In the genomic region with DNA sequence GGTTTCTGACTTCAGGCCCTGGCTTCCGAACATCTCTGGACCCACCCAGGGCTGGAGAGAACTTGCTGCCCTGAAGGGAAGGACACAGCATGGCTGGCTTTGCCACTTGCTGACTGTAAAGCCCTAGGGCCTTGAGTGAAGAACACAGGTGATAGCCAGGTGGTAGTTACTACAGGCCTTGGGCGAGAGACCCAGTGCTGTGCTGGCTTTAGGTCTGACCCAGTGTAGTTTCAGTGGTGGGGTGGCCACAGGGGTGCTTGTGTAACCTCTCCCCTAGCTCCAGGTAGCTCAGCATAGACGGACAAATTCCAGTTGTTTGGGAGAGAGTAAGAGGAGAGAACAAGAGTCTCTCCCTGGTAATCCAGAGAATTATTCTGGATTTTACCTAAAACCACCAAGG, we compare ENCODE assay signal across 28 cellular contexts. TPM values are rescaled to one million over a fixed set of nuclear protein-coding genes. Genes with fewer than 3 reads are reported as not detected.
DNase-seq lines count a peak whose midpoint lies in the region; ATAC-seq, FAIRE-seq and TF ChIP-seq lines count a peak whose summit lies in the region.
"Had no signal": no experiment of that assay in that cellular context is flagged by ENCODE, and none has a peak within 500 bp of the region (broad histone marks: within the 10 kb centered on the region; RNA-seq: fewer than 3 reads in every experiment).

No MANE protein-coding gene starts in this region.

- H3K27me3 ChIP-seq in HepG2 (ENCODE audit: control insufficient read depth in 1 of 2, insufficient read depth in 2 of 2, low read length in 2 of 2) = no peaks in the 10 kb centered on the region
- H3K27me3 ChIP-seq in right lobe of liver = no peaks in the 10 kb centered on the region
- no peaks in the 10 kb centered on the region for H3K27me3 ChIP-seq in dorsolateral prefrontal cortex
- H3K27me3 ChIP-seq: BE2C had no signal

- H3K9me3 Mint-ChIP-seq in progenitor cell of endocrine pancreas (ENCODE audit: low read depth) (peaks cover 15% of the 10 kb centered on the region), chondrocyte (ENCODE audit: low read depth) (peaks cover 2% of the 10 kb centered on the region)
- H3K9me3 Mint-ChIP-seq: CD14-positive monocyte, GM23338 had no signal

- H3K36me3 ChIP-seq in HepG2 (replicated peaks in 1 of 2; ENCODE audit: control insufficient read depth in 1 of 2, insufficient read depth in 2 of 2, low read length in 2 of 2) (peaks cover 6% of the 10 kb centered on the region in 2 experiments; a peak in 3 of 5 replicates), right lobe of liver (no peaks in the 10 kb centered on the region)
- H3K36me3 ChIP-seq: BE2C had no signal

- peaks cover 89% of the 10 kb centered on the region for H3K79me2 ChIP-seq in HepG2 (ENCODE audit: insufficient read depth, low read length)

- peaks cover 26% of the 10 kb centered on the region for H3K36me3 Mint-ChIP-seq in progenitor cell of endocrine pancreas (ENCODE audit: insufficient read depth)
- peaks cover 8% of the 10 kb centered on the region for H3K36me3 Mint-ChIP-seq in chondrocyte (ENCODE audit: low read depth)

- TF ChIP-seq EP300 in HepG2 (IDR thresholded peaks at IDR 0.05; ENCODE audit: low read depth in 2 of 2, low read length in 2 of 2) (no peak), HepG2 (CRISPR knock-in tag; IDR thresholded peaks at IDR 0.05; ENCODE audit: borderline replicate concordance) (no peak)

- H3K4me2 ChIP-seq in HepG2 (ENCODE audit: low read depth, low read length) = no peak overlapping the region
- H3K4me2 ChIP-seq: GM23338 had no signal

- POLR2A ChIA-PET in HepG2 (lab: Yijun Ruan, JAX) = no interaction called here

- TF ChIP-seq CTCF in HepG2 (CRISPR knock-in tag; IDR thresholded peaks at IDR 0.05) (no peak), right lobe of liver (IDR thresholded peaks at IDR 0.05) (no peak), dorsolateral prefrontal cortex (IDR thresholded peaks at IDR 0.05 in 54 of 56, conservative IDR thresholded peaks at IDR 0.05 in 2 of 56; ENCODE audit: low read depth in 1 of 56, partially characterized antibody in 56 of 56) (no peak), progenitor cell of endocrine pancreas (IDR thresholded peaks at IDR 0.05; ENCODE audit: unreplicated experiment) (no peak), chondrocyte (IDR thresholded peaks at IDR 0.05) (no peak)

- H3K9me3 ChIP-seq in HepG2 (ENCODE audit: low read length) (no peaks in the 10 kb centered on the region), right lobe of liver (no peaks in the 10 kb centered on the region)
- H3K9me3 ChIP-seq: BE2C had no signal

- intact Hi-C loops in HepG2 (cut with micrococcal nuclease; ENCODE audit: unreplicated experiment) = no loop called here
- intact Hi-C loops in right lobe of liver (cut with DNase I) = no loop called here
- intact Hi-C loops in dorsolateral prefrontal cortex (cut with DNase I) = no loop called here

- TF ChIP-seq POLR2A in HepG2 (IDR thresholded peaks at IDR 0.05; ENCODE audit: insufficient read depth in 1 of 2, low read depth in 2 of 2, low read length in 2 of 2) = no peak
- no peak for TF ChIP-seq POLR2A in right lobe of liver (IDR thresholded peaks at IDR 0.05)

- no peak overlapping the region for H3K9ac ChIP-seq in HepG2 (ENCODE audit: insufficient read depth, low read depth, low read length)

- TF ChIP-seq RAD21 in HepG2 (CRISPR knock-in tag; IDR thresholded peaks at IDR 0.05) = no peak

- ATAC-seq in HepG2 (peak; percentile 27; the same call in 2 of the 3 replicates), right lobe of liver (no peak), GM18868 (IDR thresholded peaks at IDR 0.05; ENCODE audit: unreplicated experiment) (no peak)
- ATAC-seq in stimulated activated naive CD8-positive, alpha-beta T cell treated with anti-CD3 and anti-CD28 coated beads, Interleukin-15, Interleukin-2, amounts not matched to agents 100 U/mL and 50 U/mL, for 24 hours = no peak
- ATAC-seq: GM12878 had no signal

- 0 out of 2 replicates have a peak, but pooled peaks cover 5% of the 10 kb centered on the region for H4K20me1 ChIP-seq in HepG2 (ENCODE audit: insufficient read depth, low read length)

- no peak for FAIRE-seq in HepG2 (lab: Jason Lieb, UNC)
- FAIRE-seq: D721Med, GM12878 had no signal

- no TSS peak for BruUV-seq in HepG2 (replicated peaks; lab: Mats Ljungman, UMichigan)

- H3K4me3 ChIP-seq in HepG2 (replicated peaks in 1 of 3; ENCODE audit: insufficient read depth in 1 of 3, low read depth in 2 of 3, low read length in 3 of 3) (no peak overlapping the region), right lobe of liver (no peak overlapping the region), dorsolateral prefrontal cortex (no peak overlapping the region)
- H3K4me3 ChIP-seq: GM12878, GM23338 had no signal

- H3K27me3 Mint-ChIP-seq in progenitor cell of endocrine pancreas (no peaks in the 10 kb centered on the region), chondrocyte (ENCODE audit: low read depth) (no peaks in the 10 kb centered on the region)

- 90% methylated on average over 3 of the region's 3 CpGs for WGBS in HepG2 (ENCODE audit: low lambda C conversion rate)
- WGBS in right lobe of liver (ENCODE audit: insufficient coverage, low coverage, low lambda C conversion rate, missing lambda C conversion rate) = 0% methylated on average over 1 of the region's 3 CpGs

- in situ Hi-C loops in HepG2 (cut with HindIII; ENCODE audit: extremely low pct_ligation_motif_present, low pct_unique_long_range_greater_than_20kb) = no loop called here

- H3K27ac Mint-ChIP-seq in progenitor cell of endocrine pancreas (peak overlapping the region; percentile 40), chondrocyte (ENCODE audit: unreplicated experiment) (no peak overlapping the region)

- H3K27ac ChIP-seq in HepG2 (ENCODE audit: extremely low read length, insufficient read depth, low read length) (no peak overlapping the region), right lobe of liver (no peak overlapping the region), dorsolateral prefrontal cortex (peak overlapping the region in 40 of 59 donors; percentile 1 to 70 (median 51))
- H3K27ac ChIP-seq: HL-60 had no signal

- H3K4me3 Mint-ChIP-seq in progenitor cell of endocrine pancreas (ENCODE audit: low read depth) (no peak overlapping the region), chondrocyte (ENCODE audit: unreplicated experiment) (no peak overlapping the region)
- H3K4me3 Mint-ChIP-seq: CD14-positive monocyte, GM23338 had no signal

- no peak for DNase-seq in HepG2 (ENCODE audit: low spot score)
- no peak for DNase-seq in right lobe of liver
- no peak for DNase-seq in dorsolateral prefrontal cortex
- DNase-seq in progenitor cell of endocrine pancreas (ENCODE audit: low spot score, unreplicated experiment) = no peak
- no peak for DNase-seq in stimulated activated naive CD8-positive, alpha-beta T cell treated with anti-CD3 and anti-CD28 coated beads, Interleukin-15, Interleukin-2, amounts not matched to agents 100 U/mL and 50 U/mL, for 24 hours
- DNase-seq in DMS79 (lab: John Stamatoyannopoulos, UW) = no peak
- no peak for DNase-seq in chondrocyte (ENCODE audit: low spot score)
- DNase-seq: 8988T, ACHN, BE2C, EL, GDM1, HCEC 1CT, KBM-7, MV-4-11, NCI-H1105 treated with DMSO at 0.1 percent for 48 hours, NCI-H1694 treated with DMSO at 0.1 percent for 48 hours, NCI-H2081, NCI-H2227 treated with DMSO at 0.1 percent for 48 hours, NCI-H526 treated with DMSO at 0.1 percent for 48 hours, RPMI8226, SHP77 had no signal

- H3K4me1 Mint-ChIP-seq in progenitor cell of endocrine pancreas (ENCODE audit: low read depth) (peaks cover 18% of the 10 kb centered on the region), chondrocyte (ENCODE audit: low read depth) (peaks cover 17% of the 10 kb centered on the region)
- H3K4me1 Mint-ChIP-seq: GM23338 had no signal

- H3K4me1 ChIP-seq in HepG2 (ENCODE audit: insufficient read depth, low read length) = no peaks in the 10 kb centered on the region
- peaks cover 0 to 9% (median 0%) of the 10 kb centered on the region in 4 donors for H3K4me1 ChIP-seq in right lobe of liver
- H3K4me1 ChIP-seq: BE2C had no signal

- H2AFZ ChIP-seq in HepG2 (ENCODE audit: low read length) = no peak overlapping the region
- H2AFZ ChIP-seq: GM23338 had no signal

- CTCF ChIA-PET in HepG2 (lab: Yijun Ruan, JAX; ENCODE audit: low intra/inter-chr PET ratio, low total read pairs) = no interaction called here

RNA-seq across cellular contexts. Expression of a gene that starts 27.1 kb away (rescaled TPM):
- total RNA-seq in HepG2 (2016; rRNA removed; fragmentation: Illumina TruSeq; extraction: Trizol) = 11.2 and 27.2 TPM in 2 replicates
- 10.4 and 11.1 TPM in 2 replicates for total RNA-seq in HepG2 (2016; cell fraction: cytosol; rRNA removed; fragmentation: Illumina TruSeq; extraction: Trizol; ENCODE audit: low read depth)
- total RNA-seq in HepG2 (2016; cell fraction: insoluble cytoplasmic fraction; rRNA removed; fragmentation: Illumina TruSeq; extraction: Trizol) = 10.0 and 21.9 TPM in 2 replicates
- 15.1 and 15.3 TPM in 2 replicates for total RNA-seq in HepG2 (2016; cell fraction: membrane; rRNA removed; fragmentation: Illumina TruSeq; extraction: Trizol)
- 16.1 and 18.2 TPM in 2 replicates for total RNA-seq in HepG2 (2016; cell fraction: nucleus; rRNA removed; fragmentation: Illumina TruSeq; extraction: Trizol)
- polyA plus RNA-seq in HepG2 (2011; rRNA removed) = 28.6 and 29.3 TPM in 2 replicates
- polyA plus RNA-seq in HepG2 (2011; cell fraction: cytosol; rRNA removed) = 19.8 and 22.7 TPM in 2 replicates
- polyA plus RNA-seq in HepG2 (2011; cell fraction: nucleus; rRNA removed) = 20.8 and 22.2 TPM in 2 replicates
- polyA plus RNA-seq in HepG2 (2012) = 30.9 and 32.8 TPM in 2 replicates
- polyA plus RNA-seq in HepG2 (2016; cell fraction: cytosol; fragmentation: Illumina TruSeq; extraction: Trizol; ENCODE audit: low read depth) = 2.3 and 3.5 TPM in 2 replicates
- polyA plus RNA-seq in HepG2 (2016; cell fraction: insoluble cytoplasmic fraction; fragmentation: Illumina TruSeq; extraction: Trizol; ENCODE audit: low read depth) = 41.2 and 43.1 TPM in 2 replicates
- 11.7 and 12.0 TPM in 2 replicates for polyA plus RNA-seq in HepG2 (2016; cell fraction: membrane; fragmentation: Illumina TruSeq; extraction: Trizol; ENCODE audit: low read depth)
- 38.3 and 46.0 TPM in 2 replicates for polyA plus RNA-seq in HepG2 (2016; cell fraction: nucleus; fragmentation: Illumina TruSeq; extraction: Trizol; ENCODE audit: insufficient read depth, low read depth)
- polyA minus RNA-seq in HepG2 (2011; rRNA and poly(A)+ RNA removed; ENCODE audit: low replicate concordance) = 27.6 and 32.8 TPM in 2 replicates
- polyA minus RNA-seq in HepG2 (2011; cell fraction: cytosol; rRNA and poly(A)+ RNA removed) = 23.1 and 25.6 TPM in 2 replicates
- polyA minus RNA-seq in HepG2 (2011; cell fraction: nucleus; rRNA and poly(A)+ RNA removed) = 31.0 and 33.2 TPM in 2 replicates
- total RNA-seq in right lobe of liver = 10 to 100 TPM in 5 of 6 experiments, 1 to 10 TPM in 1; 10.0 to 12.9 (median 11.1) TPM
- 10 to 100 TPM; 29.3 to 53.5 (median 39.1) TPM for total RNA-seq in dorsolateral prefrontal cortex
- 75.4 and 80.7 TPM in 2 replicates for total RNA-seq in progenitor cell of endocrine pancreas
- total RNA-seq in chondrocyte = 21.5 to 43.3 TPM (median 42.3 TPM) in 3 replicates

Comparison
In these comparisons a context has a peak if more than half of its experiments do, and no peak if none do; other contexts are left out.
1. H3K27ac ChIP-seq: peak in dorsolateral prefrontal cortex (40 of 59); none in HepG2 (single experiment) and right lobe of liver (0 of 3).